7 cellular contexts compared by ENCODE assay signal in the genomic region with DNA sequence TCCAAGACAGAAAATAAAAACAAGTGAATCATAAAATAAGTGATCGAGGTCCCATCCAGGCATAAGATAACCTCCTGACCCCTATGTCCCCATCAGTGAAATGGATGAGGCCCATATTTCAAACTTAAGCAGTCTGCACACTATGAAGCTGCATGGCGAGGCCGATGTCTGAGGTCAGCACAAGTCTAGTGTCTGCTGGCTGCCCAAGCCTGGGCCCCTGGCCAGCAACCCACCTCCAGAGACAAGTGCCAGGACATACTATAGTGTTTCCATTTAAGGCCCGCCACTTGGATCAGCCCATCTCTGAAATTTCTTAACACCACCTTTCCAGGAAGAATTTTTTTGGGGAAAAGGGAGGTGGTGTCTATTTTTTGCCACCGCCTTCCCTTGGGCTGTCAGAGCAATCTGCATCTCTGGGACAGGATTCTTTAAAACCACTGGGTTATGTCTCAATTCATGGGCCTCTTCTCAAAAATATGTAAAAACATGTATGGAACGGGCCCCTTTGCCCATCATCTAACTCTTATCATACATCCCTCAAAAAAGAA. TPM values are rescaled to one million over a fixed set of nuclear protein-coding genes. Genes with fewer than 3 reads are reported as not detected.
DNase-seq lines count a peak whose midpoint lies in the region; ATAC-seq, FAIRE-seq and TF ChIP-seq lines count a peak whose summit lies in the region.

No MANE protein-coding gene starts in this region.

- POLR2A ChIA-PET in K562 (lab: Yijun Ruan, JAX) = interaction anchor here (0.6 to 2.9 kb wide), 9 partner anchors 8 to 559 kb away, joined by 3 to 11 read pairs (median 3); no protein-coding TSS in a partner anchor

- H4K20me1 ChIP-seq in Loucy (ENCODE audit: insufficient read depth, low read length, poor library complexity, severe bottlenecking) (no peaks in the 10 kb centered on the region), K562 (replicated peaks; ENCODE audit: control insufficient read depth, insufficient read depth, low read length) (no peaks in the 10 kb centered on the region)

- peak overlapping the region; percentile 85 to 94 (median 91) for H3K4me3 Mint-ChIP-seq in immature natural killer cell
- peak overlapping the region; percentile 89 to 90 for H3K4me3 Mint-ChIP-seq in stimulated activated naive B cell treated with anti-CD40 and anti-IgM and Interleukin-4, amounts not matched to agents 10 μg/mL and 1 μg/mL and 100 μg/mL, for 72 hours

- H3K27ac ChIP-seq in K562 (ENCODE audit: extremely low read depth, low read depth, low read length) = no peak overlapping the region

- TF ChIP-seq POLR2A in K562 (conservative IDR thresholded peaks at IDR 0.05) = no peak

- H3F3A ChIP-seq in Loucy (ENCODE audit: low read depth) = no peaks in the 10 kb centered on the region

- H3K27me3 Mint-ChIP-seq in immature natural killer cell (ENCODE audit: low read depth in 3 of 3) = peaks cover 0 to 9% (median 0%) of the 10 kb centered on the region in 3 donors
- H3K27me3 Mint-ChIP-seq in stimulated activated naive B cell treated with anti-CD40 and anti-IgM and Interleukin-4, amounts not matched to agents 10 μg/mL and 1 μg/mL and 100 μg/mL, for 72 hours = no peaks in the 10 kb centered on the region

- ATAC-seq in K562 = no peak
- ATAC-seq in stimulated activated naive B cell treated with anti-CD40 and anti-IgM and Interleukin-4, amounts not matched to agents 10 μg/mL and 1 μg/mL and 100 μg/mL, for 72 hours (replicated peaks) = no peak

- H3K36me3 Mint-ChIP-seq in immature natural killer cell = no peaks in the 10 kb centered on the region
- H3K36me3 Mint-ChIP-seq in stimulated activated naive B cell treated with anti-CD40 and anti-IgM and Interleukin-4, amounts not matched to agents 10 μg/mL and 1 μg/mL and 100 μg/mL, for 72 hours = peaks cover 2 to 3% of the 10 kb centered on the region in 2 donors

- H3K36me3 ChIP-seq in Loucy (ENCODE audit: insufficient read depth, low read length) = no peaks in the 10 kb centered on the region
- no peaks in the 10 kb centered on the region for H3K36me3 ChIP-seq in K562 (ENCODE audit: control insufficient read depth, insufficient read depth, low read length)

- TF ChIP-seq CTCF in Loucy (conservative IDR thresholded peaks at IDR 0.05; ENCODE audit: low read length) (no peak), K562 (IDR thresholded peaks at IDR 0.05 in 2 of 3, conservative IDR thresholded peaks at IDR 0.05 in 1 of 3; ENCODE audit: insufficient read depth in 2 of 3, low read depth in 1 of 3, low read length in 3 of 3) (no peak)

- no peaks in the 10 kb centered on the region; the same call in 1 of the 2 replicates for H3K79me2 ChIP-seq in Loucy (ENCODE audit: insufficient read depth, low read length)
- H3K79me2 ChIP-seq in K562 (ENCODE audit: control insufficient read depth, insufficient read depth, low read length) = peaks cover 35% of the 10 kb centered on the region

- H3K27ac Mint-ChIP-seq in immature natural killer cell = peak overlapping the region in 3 of 6 donors; percentile 2 to 58 (median 55)
- H3K27ac Mint-ChIP-seq in stimulated activated naive B cell treated with anti-CD40 and anti-IgM and Interleukin-4, amounts not matched to agents 10 μg/mL and 1 μg/mL and 100 μg/mL, for 72 hours = no peak overlapping the region

- H3K27me3 ChIP-seq in Loucy (ENCODE audit: insufficient read depth, low read length, poor library complexity, severe bottlenecking) (no peaks in the 10 kb centered on the region), K562 (ENCODE audit: control insufficient read depth in 2 of 2, insufficient read depth in 2 of 2, low read length in 2 of 2) (no peaks in the 10 kb centered on the region)

- H3K4me3 ChIP-seq in Loucy (ENCODE audit: low read length, poor library complexity, severe bottlenecking) (peak overlapping the region; percentile 78), K562 (peak overlapping the region; percentile 67)

- H3K9me1 ChIP-seq in K562 (ENCODE audit: control insufficient read depth, insufficient read depth, low read length) = no peaks in the 10 kb centered on the region

- DNase-seq in K562 (ENCODE audit: extremely low read depth in 1 of 4, low spot score in 3 of 4) (peak in 1 of 4 experiments; percentile 29), immature natural killer cell (no peak), NCI-H1105 treated with DMSO at 0.1 percent for 48 hours (lab: John Stamatoyannopoulos, UW) (no peak), AG08395 (ENCODE audit: low spot score) (no peak), NCI-H2081 treated with DMSO at 0.1 percent for 48 hours (lab: John Stamatoyannopoulos, UW) (no peak)
- no peak for DNase-seq in stimulated activated naive B cell treated with anti-CD40 and anti-IgM and Interleukin-4, amounts not matched to agents 10 μg/mL and 1 μg/mL and 100 μg/mL, for 72 hours

- H3K9me3 Mint-ChIP-seq in immature natural killer cell = no peaks in the 10 kb centered on the region
- no peaks in the 10 kb centered on the region for H3K9me3 Mint-ChIP-seq in stimulated activated naive B cell treated with anti-CD40 and anti-IgM and Interleukin-4, amounts not matched to agents 10 μg/mL and 1 μg/mL and 100 μg/mL, for 72 hours

- TF ChIP-seq RAD21 in K562 (CRISPR knock-in tag; conservative IDR thresholded peaks at IDR 0.05 in 1 of 2, IDR thresholded peaks at IDR 0.05 in 1 of 2) = no peak

- WGBS in K562 (ENCODE audit: insufficient coverage, low coverage, missing lambda C conversion rate) = 60% methylated on average over 6 of the region's 6 CpGs

- H3K4me1 Mint-ChIP-seq in immature natural killer cell = peaks cover 16 to 17% of the 10 kb centered on the region in 2 donors
- peaks cover 17 to 46% of the 10 kb centered on the region in 2 donors for H3K4me1 Mint-ChIP-seq in stimulated activated naive B cell treated with anti-CD40 and anti-IgM and Interleukin-4, amounts not matched to agents 10 μg/mL and 1 μg/mL and 100 μg/mL, for 72 hours

- peak overlapping the region; percentile 97 for H3K4me2 ChIP-seq in Loucy (ENCODE audit: low read depth, low read length, poor library complexity, severe bottlenecking)
- H3K4me2 ChIP-seq in K562 (ENCODE audit: insufficient read depth, low read length) = peak overlapping the region; percentile 90

- FAIRE-seq in K562 (lab: Jason Lieb, UNC) = no peak

- H3K9me3 ChIP-seq in Loucy (ENCODE audit: insufficient read depth, low read depth, low read length) (no peaks in the 10 kb centered on the region), K562 (replicated peaks; ENCODE audit: control insufficient read depth, insufficient read depth, low read depth, low read length) (no peaks in the 10 kb centered on the region)

- BruUV-seq in K562 (replicated peaks; lab: Mats Ljungman, UMichigan) = TSS peak; percentile 45

- intact Hi-C loops in K562 (cut with micrococcal nuclease) = loop anchor here (10.0 kb wide), 1 partner anchor 130 kb away; no protein-coding TSS in a partner anchor

- H2AFZ ChIP-seq in Loucy (ENCODE audit: low read length) (no peak overlapping the region), K562 (ENCODE audit: low read depth, low read length) (no peak overlapping the region)

- H3K4me1 ChIP-seq in Loucy (ENCODE audit: insufficient read depth, low read length, poor library complexity, severe bottlenecking) (peaks cover 36% of the 10 kb centered on the region), K562 (replicated peaks in 1 of 2; ENCODE audit: control insufficient read depth in 2 of 2, insufficient read depth in 2 of 2, low read length in 2 of 2) (peaks cover 8 to 23% of the 10 kb centered on the region in 2 experiments)

- no peaks in the 10 kb centered on the region for H3K9me2 ChIP-seq in Loucy (replicated peaks; ENCODE audit: low read depth, low read length)

- no peak for TF ChIP-seq EP300 in K562 (IDR thresholded peaks at IDR 0.05; ENCODE audit: low read length)

- CTCF ChIA-PET in K562 (lab: Yijun Ruan, JAX; ENCODE audit: low intra/inter-chr PET ratio) = interaction anchor here (0.5 kb wide), 1 partner anchor 133 kb away, joined by 3 read pairs; no protein-coding TSS in a partner anchor

- in situ Hi-C loops in K562 (cut with MboI) = no loop called here

- no peak overlapping the region for H3K9ac ChIP-seq in Loucy (ENCODE audit: low read depth, low read length, poor library complexity, severe bottlenecking)
- peak overlapping the region; percentile 69 to 83 for H3K9ac ChIP-seq in K562 (ENCODE audit: insufficient read depth in 1 of 2, low read depth in 2 of 2, low read length in 2 of 2)

RNA-seq across cellular contexts. Expression of a gene that starts 1.8 kb away (rescaled TPM):
- 38.7 and 52.9 TPM in 2 replicates for total RNA-seq in K562 (2011; cell fraction: chromatin; rRNA removed; ENCODE audit: low replicate concordance)
- 26.2 and 27.5 TPM in 2 replicates for total RNA-seq in K562 (2011; cell fraction: nucleolus; rRNA removed)
- 35.6 and 47.0 TPM in 2 replicates for total RNA-seq in K562 (2011; cell fraction: nucleoplasm; rRNA removed)
- total RNA-seq in K562 (2014; rRNA removed) (4.3 and 4.4 TPM in 2 replicates), K562 (2014; rRNA removed; fragmentation: Illumina TruSeq; extraction: Trizol) (6.8 and 6.9 TPM in 2 replicates), K562 (2015; rRNA removed; fragmentation: Illumina TruSeq; extraction: Trizol) (3.8 and 4.5 TPM in 2 replicates), K562 (2021) (12.0 and 14.3 TPM in 2 replicates)
- polyA plus RNA-seq in K562 (2011; rRNA removed) (11.4 and 14.2 TPM in 2 replicates), K562 (2014; fragmentation: Illumina TruSeq; extraction: Trizol) (12.9 and 13.0 TPM in 2 replicates), K562 (2014; fragmentation: Nextera tagmentation; extraction: Ambion mirVana) (1 to 10 TPM; 4.7 to 7.9 TPM), K562 (2014; rRNA removed) (5.9 and 6.8 TPM in 2 replicates), immature natural killer cell (1 to 10 TPM in 2 of 3 donors, under 1 TPM in 1; 0.46 to 1.4 (median 1.1) TPM)
- polyA plus RNA-seq in K562 (2011; cell fraction: cytosol; rRNA removed) = 6.6 and 10.6 TPM in 2 replicates
- polyA plus RNA-seq in K562 (2011; cell fraction: nucleus; rRNA removed) = 12.8 and 15.9 TPM in 2 replicates
- polyA plus RNA-seq in K562 (2012) = 8.5 and 14.6 TPM in 2 replicates
- 21.8 and 29.3 TPM in 2 replicates for polyA minus RNA-seq in K562 (2011; rRNA and poly(A)+ RNA removed)
- polyA minus RNA-seq in K562 (2011; cell fraction: cytosol; rRNA and poly(A)+ RNA removed) = 10.3 and 12.3 TPM in 2 replicates
- 14.8 and 26.1 TPM in 2 replicates for polyA minus RNA-seq in K562 (2011; cell fraction: nucleus; rRNA and poly(A)+ RNA removed)
